Comparison of ENCODE assay signal across 9 cellular contexts in genomic region chr6:1311400-1312192, GRCh38.
DNase-seq lines count a peak whose midpoint lies in the region; TF ChIP-seq lines count a peak whose summit lies in the region.
"Had no signal": no experiment of that assay in that cellular context is flagged by ENCODE, and none has a peak within 500 bp of the region (broad histone marks: within the 10 kb centered on the region; RNA-seq: fewer than 3 reads in every experiment).

Gene FOXQ1, plus strand, starts transcription at chr6:1312098. Its CDS starts 607 bp downstream, at chr6:1312705.

- H3K9me2 ChIP-seq in MM.1S (replicated peaks; ENCODE audit: insufficient read depth, low read length) = no peaks in the 10 kb centered on the region

- H3K4me3 ChIP-seq in MM.1S (ENCODE audit: low read length) = peak within 1 kb of the TSS; percentile 65
- H3K4me3 ChIP-seq in subcutaneous abdominal adipose tissue (ENCODE audit: low read depth in 1 of 5, low read length in 5 of 5) = peak within 1 kb of the TSS; percentile 43 to 75 (median 57)
- H3K4me3 ChIP-seq: K562 had no signal

- peak within 1 kb of the TSS; percentile 61 for H2AFZ ChIP-seq in MM.1S (ENCODE audit: low read length)

- H3K4me1 ChIP-seq in MM.1S (ENCODE audit: low read length) (no peaks in the 10 kb centered on the region), subcutaneous abdominal adipose tissue (ENCODE audit: control insufficient read depth in 5 of 5, insufficient read depth in 5 of 5, low read length in 5 of 5) (peaks cover 4 to 33% (median 32%) of the 10 kb centered on the region in 5 donors)

- H3K4me2 ChIP-seq in MM.1S (ENCODE audit: low read depth, low read length) = peak within 1 kb of the TSS; percentile 92

- no peaks in the 10 kb centered on the region for H4K20me1 ChIP-seq in MM.1S (ENCODE audit: insufficient read depth, low read length)

- H3K9me3 ChIP-seq in MM.1S (replicated peaks; ENCODE audit: insufficient read depth, low read length) (no peaks in the 10 kb centered on the region), subcutaneous abdominal adipose tissue (ENCODE audit: control insufficient read depth in 5 of 5, low read length in 5 of 5) (peaks cover 0 to under 1% (median 0%) of the 10 kb centered on the region in 5 donors)

- no peaks in the 10 kb centered on the region; the same call in 1 of the 2 replicates for H3F3A ChIP-seq in MM.1S (ENCODE audit: insufficient read depth, low read length)

- DNase-seq in COLO668 (lab: John Stamatoyannopoulos, UW; ENCODE audit: unreplicated experiment) (peak; percentile 36), MM.1S (peak; percentile 59), caudate nucleus (lab: John Stamatoyannopoulos, UW) (peak in 1 of 61 donors; percentile 63), globus pallidus (ENCODE audit: low spot score) (no peak), NCI-H1048 (lab: John Stamatoyannopoulos, UW) (no peak)
- no peak for DNase-seq in stimulated activated CD4-positive, alpha-beta T cell treated with anti-CD3 and anti-CD28 coated beads, Interleukin-4, amount 100 ng/mL, for 24 hours

- peaks cover 36% of the 10 kb centered on the region for H3K27me3 ChIP-seq in MM.1S (replicated peaks; ENCODE audit: insufficient read depth, low read length)
- peaks cover 12% of the 10 kb centered on the region for H3K27me3 ChIP-seq in layer of hippocampus (ENCODE audit: control insufficient read depth, insufficient read depth, low read length)
- H3K27me3 ChIP-seq in subcutaneous abdominal adipose tissue (ENCODE audit: control insufficient read depth in 5 of 5, insufficient read depth in 4 of 5, low read length in 5 of 5) = peaks cover 30 to 53% (median 48%) of the 10 kb centered on the region in 5 donors

- H3K36me3 ChIP-seq in MM.1S (replicated peaks; ENCODE audit: insufficient read depth, low read length) (no peaks in the 10 kb centered on the region), subcutaneous abdominal adipose tissue (ENCODE audit: control insufficient read depth in 5 of 5, insufficient read depth in 5 of 5, low read length in 5 of 5) (no peaks in the 10 kb centered on the region)

- no peaks in the 10 kb centered on the region for H3K79me2 ChIP-seq in MM.1S (ENCODE audit: low read length)

- no peak within 1 kb of the TSS for H3K27ac ChIP-seq in MM.1S (ENCODE audit: low read length)
- peak within 1 kb of the TSS; percentile 58 for H3K27ac ChIP-seq in caudate nucleus (ENCODE audit: low read depth, low read length)
- H3K27ac ChIP-seq in layer of hippocampus (ENCODE audit: low read depth, low read length) = peak within 1 kb of the TSS; percentile 52
- no peak within 1 kb of the TSS for H3K27ac ChIP-seq in subcutaneous abdominal adipose tissue (ENCODE audit: low read depth, low read length)

- peak within 1 kb of the TSS; percentile 31; the same call in 1 of the 2 replicates for H3K9ac ChIP-seq in MM.1S (ENCODE audit: low read length)
- no peak within 1 kb of the TSS for H3K9ac ChIP-seq in subcutaneous abdominal adipose tissue (ENCODE audit: low read length in 5 of 5)

- TF ChIP-seq CTCF in MM.1S (IDR thresholded peaks at IDR 0.05; ENCODE audit: low read length) = no peak

Comparison
In these comparisons a context has a peak if more than half of its experiments do, and no peak if none do; other contexts are left out.
1. DNase-seq: peak in COLO668 (single experiment) and MM.1S (single experiment); none in globus pallidus (single experiment), stimulated activated CD4-positive, alpha-beta T cell treated with anti-CD3 and anti-CD28 coated beads, Interleukin-4, amount 100 ng/mL, for 24 hours (single experiment) and NCI-H1048 (single experiment).
2. H3K27ac ChIP-seq: peak in caudate nucleus (single experiment) and layer of hippocampus (single experiment); none in MM.1S (single experiment) and subcutaneous abdominal adipose tissue (single experiment).